Comparison of ENCODE assay signal across 12 cellular contexts in genomic region chr6:138485005-138485545, GRCh38. TPM values are rescaled to one million over a fixed set of nuclear protein-coding genes. Genes with fewer than 3 reads are reported as not detected.
DNase-seq lines count a peak whose midpoint lies in the region; ATAC-seq and TF ChIP-seq lines count a peak whose summit lies in the region.
"Had no signal": no experiment of that assay in that cellular context is flagged by ENCODE, and none has a peak within 500 bp of the region (broad histone marks: within the 10 kb centered on the region; RNA-seq: fewer than 3 reads in every experiment).

No MANE protein-coding gene starts in this region.

- H3F3A ChIP-seq in neural progenitor cell (ENCODE audit: low read depth): peaks cover 20% of the 10 kb centered on the region

- peaks cover 55% of the 10 kb centered on the region for H3K4me1 Mint-ChIP-seq in neural progenitor cell

- no peaks in the 10 kb centered on the region for H4K20me1 ChIP-seq in fibroblast of lung (ENCODE audit: control insufficient read depth, extremely low read depth, insufficient read depth, low read length)
- H4K20me1 ChIP-seq in neural progenitor cell (ENCODE audit: low read depth): peaks cover 13% of the 10 kb centered on the region

- H3K27ac Mint-ChIP-seq in neural progenitor cell: peak overlapping the region; percentile 76
- H3K27ac Mint-ChIP-seq: activated naive CD4-positive, alpha-beta T cell treated with anti-CD3 and anti-CD28 coated beads for 36 hours had no signal

- TF ChIP-seq CTCF in fibroblast of lung (conservative IDR thresholded peaks at IDR 0.05 in 1 of 2, IDR thresholded peaks at IDR 0.05 in 1 of 2; ENCODE audit: low read depth in 1 of 2, low read length in 2 of 2): no peak
- TF ChIP-seq CTCF in neural progenitor cell (IDR thresholded peaks at IDR 0.05): no peak

- H3K9me3 Mint-ChIP-seq in neural progenitor cell: no peaks in the 10 kb centered on the region
- H3K9me3 Mint-ChIP-seq: activated naive CD4-positive, alpha-beta T cell treated with anti-CD3 and anti-CD28 coated beads for 36 hours had no signal

- no peaks in the 10 kb centered on the region for H3K4me1 ChIP-seq in fibroblast of lung (ENCODE audit: control insufficient read depth, extremely low read depth, insufficient read depth, low read length)
- H3K4me1 ChIP-seq in neural progenitor cell: peaks cover 27% of the 10 kb centered on the region

- H3K4me2 ChIP-seq in fibroblast of lung (ENCODE audit: extremely low read depth, insufficient read depth, low read length) (peak overlapping the region; percentile 59), neural progenitor cell (peak overlapping the region; percentile 67)

- peaks cover 2% of the 10 kb centered on the region for H3K27me3 Mint-ChIP-seq in neural progenitor cell (ENCODE audit: insufficient read depth, low read depth)

- H3K9ac ChIP-seq in fibroblast of lung (ENCODE audit: insufficient read depth, low read length) (no peak overlapping the region), neural progenitor cell (no peak overlapping the region)

- H2AFZ ChIP-seq in fibroblast of lung (ENCODE audit: low read length) (peak overlapping the region; percentile 24), neural progenitor cell (replicated peaks) (no peak overlapping the region)

- ATAC-seq in GM19397 (IDR thresholded peaks at IDR 0.05; ENCODE audit: unreplicated experiment): no peak

- H3K79me2 ChIP-seq in fibroblast of lung (ENCODE audit: control insufficient read depth, insufficient read depth, low read length) (no peaks in the 10 kb centered on the region), neural progenitor cell (ENCODE audit: low read depth) (no peaks in the 10 kb centered on the region)

- H3K4me3 ChIP-seq in fibroblast of lung (replicated peaks in 1 of 4; ENCODE audit: control extremely low read depth in 1 of 4, insufficient read depth in 1 of 4, low read depth in 3 of 4, low read length in 4 of 4) (peak overlapping the region in 3 of 4 experiments; percentile 18 to 42 (median 41)), neural progenitor cell (peak overlapping the region; percentile 25)
- H3K4me3 ChIP-seq: upper lobe of left lung had no signal

- no peak overlapping the region for H3K27ac ChIP-seq in fibroblast of lung (ENCODE audit: insufficient read depth, low read length)
- peak overlapping the region; percentile 21 for H3K27ac ChIP-seq in neural progenitor cell
- H3K27ac ChIP-seq: upper lobe of left lung had no signal

- peaks cover 27% of the 10 kb centered on the region for H3K36me3 Mint-ChIP-seq in neural progenitor cell

- H3K27me3 ChIP-seq in fibroblast of lung (ENCODE audit: control insufficient read depth, insufficient read depth, low read length) (no peaks in the 10 kb centered on the region), neural progenitor cell (no peaks in the 10 kb centered on the region)
- H3K27me3 ChIP-seq: upper lobe of left lung had no signal

- DNase-seq in ELF-1 (ENCODE audit: low read depth, low spot score) (peak; percentile 24), NCI-H82 (lab: John Stamatoyannopoulos, UW) (peak; percentile 92), fibroblast of lung (ENCODE audit: low read depth in 2 of 2) (peak; percentile 30 to 53), neural progenitor cell (ENCODE audit: low spot score) (peak; percentile 56), T-helper 9 cell (no peak), T1000 (lab: John Stamatoyannopoulos, UW) (no peak), 8988T (no peak)
- DNase-seq: activated naive CD4-positive, alpha-beta T cell treated with anti-CD3 and anti-CD28 coated beads for 36 hours; NCI-H1694 treated with DMSO at 0.1 percent for 48 hours; T-helper 2 cell; upper lobe of left lung had no signal

- H3K9me3 ChIP-seq in fibroblast of lung (ENCODE audit: control insufficient read depth, insufficient read depth, low read depth, low read length) (no peaks in the 10 kb centered on the region), neural progenitor cell (ENCODE audit: low read depth) (no peaks in the 10 kb centered on the region)
- H3K9me3 ChIP-seq: upper lobe of left lung had no signal

- H3K36me3 ChIP-seq in fibroblast of lung (ENCODE audit: control insufficient read depth, insufficient read depth, low read length) (no peaks in the 10 kb centered on the region), neural progenitor cell (no peaks in the 10 kb centered on the region)
- H3K36me3 ChIP-seq: upper lobe of left lung had no signal

- H3K4me3 Mint-ChIP-seq in neural progenitor cell: peak overlapping the region; percentile 64
- H3K4me3 Mint-ChIP-seq: activated naive CD4-positive, alpha-beta T cell treated with anti-CD3 and anti-CD28 coated beads for 36 hours had no signal

RNA-seq across cellular contexts. Expression of gene NHSL1, which starts 14.2 kb away (rescaled TPM):
- total RNA-seq in fibroblast of lung (10.0 and 10.6 TPM in 2 replicates), neural progenitor cell (ENCODE audit: low replicate concordance) (7.7 and 12.1 TPM in 2 replicates)
- 9.5 and 19.5 TPM in 2 replicates for polyA plus RNA-seq in fibroblast of lung
- polyA plus RNA-seq in fibroblast of lung (2012): 7.6 and 9.5 TPM in 2 replicates
- polyA minus RNA-seq in fibroblast of lung (ENCODE audit: low replicate concordance): 40.6 and 42.8 TPM in 2 replicates

Comparison
In these comparisons a context has a peak if more than half of its experiments do, and no peak if none do; other contexts are left out.
1. DNase-seq: peak in ELF-1 (single experiment), NCI-H82 (single experiment), fibroblast of lung (2 of 2) and neural progenitor cell (single experiment); none in T-helper 9 cell (single experiment), T1000 (single experiment) and 8988T (single experiment).